10 cellular contexts compared by ENCODE assay signal in the genomic region with DNA sequence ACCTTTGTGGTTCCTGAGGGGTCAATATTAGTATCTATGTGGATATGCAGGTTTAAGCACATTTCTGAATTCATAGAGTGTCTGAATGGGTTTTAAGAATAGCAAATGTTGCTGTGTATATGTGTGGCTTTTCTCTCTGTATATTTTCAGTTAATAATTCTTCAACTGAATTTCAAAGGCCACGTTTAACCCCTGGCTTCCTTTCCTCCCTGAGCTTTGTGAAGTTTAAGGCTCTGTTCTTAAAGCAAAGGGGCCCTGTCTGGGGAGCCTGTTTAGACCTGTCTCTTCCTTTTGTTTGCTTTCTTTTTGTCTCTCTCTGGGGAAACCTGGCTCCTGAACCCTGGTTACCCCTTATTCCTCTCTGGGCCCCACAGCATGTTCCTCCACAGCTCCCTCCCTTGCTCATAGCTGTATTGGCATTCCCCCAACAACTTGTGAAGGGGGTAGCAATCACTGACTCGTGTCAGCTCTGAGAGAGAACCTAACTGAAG.
DNase-seq lines count a peak whose midpoint lies in the region; ATAC-seq, FAIRE-seq and TF ChIP-seq lines count a peak whose summit lies in the region.
"Had no signal": no experiment of that assay in that cellular context is flagged by ENCODE, and none has a peak within 500 bp of the region (broad histone marks: within the 10 kb centered on the region; RNA-seq: fewer than 3 reads in every experiment).

No MANE protein-coding gene starts in this region.

- H3K27ac ChIP-seq in fibroblast of lung (ENCODE audit: insufficient read depth, low read length) (no peak overlapping the region), upper lobe of left lung (no peak overlapping the region)
- H3K27ac ChIP-seq: BLaER1 treated with 17β-estradiol and CSF1 and Interleukin-3, amounts not matched to agents 10 nM and 100 nM had no signal

- no peak overlapping the region for H3K9ac ChIP-seq in fibroblast of lung (ENCODE audit: insufficient read depth, low read length)
- H3K9ac ChIP-seq: BLaER1 treated with 17β-estradiol and CSF1 and Interleukin-3, amounts not matched to agents 10 nM and 100 nM had no signal

- DNase-seq in Caki2 (ENCODE audit: low read depth) (peak; percentile 40), fibroblast of lung (ENCODE audit: low read depth in 2 of 2) (peak; percentile 36 to 55), upper lobe of left lung (no peak), RCC 7860 (ENCODE audit: low spot score) (no peak), NCI-H2196 (lab: John Stamatoyannopoulos, UW; ENCODE audit: unreplicated experiment) (no peak), HFFc6 (no peak)
- DNase-seq: activated naive CD4-positive, alpha-beta T cell treated with Interleukin-2 at 50 U/mL for 16 hours had no signal

- H3K36me3 Mint-ChIP-seq in HFFc6 (ENCODE audit: low read depth), result no peaks in the 10 kb centered on the region

- H4K20me1 ChIP-seq in fibroblast of lung (ENCODE audit: control insufficient read depth, extremely low read depth, insufficient read depth, low read length), result no peaks in the 10 kb centered on the region

- H3K9me3 Mint-ChIP-seq in HFFc6, result no peaks in the 10 kb centered on the region

- peaks cover 4% of the 10 kb centered on the region; the same call in 1 of the 2 replicates for H3K4me1 Mint-ChIP-seq in HFFc6 (ENCODE audit: low read depth)

- H3K9me3 ChIP-seq in fibroblast of lung (ENCODE audit: control insufficient read depth, insufficient read depth, low read depth, low read length) (no peaks in the 10 kb centered on the region), upper lobe of left lung (no peaks in the 10 kb centered on the region)
- H3K9me3 ChIP-seq: BLaER1 treated with 17β-estradiol and CSF1 and Interleukin-3, amounts not matched to agents 10 nM and 100 nM had no signal

- ATAC-seq in GM21447 (IDR thresholded peaks at IDR 0.05; ENCODE audit: unreplicated experiment) (peak; percentile 77), HG03439 (IDR thresholded peaks at IDR 0.05; ENCODE audit: unreplicated experiment) (peak; percentile 56), upper lobe of left lung (ENCODE audit: low FRiP score in 2 of 2) (no peak)

- H3K4me3 ChIP-seq in fibroblast of lung (replicated peaks in 1 of 4; ENCODE audit: control extremely low read depth in 1 of 4, insufficient read depth in 1 of 4, low read depth in 3 of 4, low read length in 4 of 4) (no peak overlapping the region), upper lobe of left lung (no peak overlapping the region)
- H3K4me3 ChIP-seq: BLaER1 treated with 17β-estradiol and CSF1 and Interleukin-3, amounts not matched to agents 10 nM and 100 nM had no signal

- no peak for TF ChIP-seq POLR2A in upper lobe of left lung (IDR thresholded peaks at IDR 0.05)

- H3K4me1 ChIP-seq in fibroblast of lung (ENCODE audit: control insufficient read depth, extremely low read depth, insufficient read depth, low read length) (no peaks in the 10 kb centered on the region), upper lobe of left lung (no peaks in the 10 kb centered on the region)

- TF ChIP-seq CTCF in fibroblast of lung (conservative IDR thresholded peaks at IDR 0.05 in 1 of 2, IDR thresholded peaks at IDR 0.05 in 1 of 2; ENCODE audit: low read depth in 1 of 2, low read length in 2 of 2) (no peak), upper lobe of left lung (IDR thresholded peaks at IDR 0.05) (no peak), HFFc6 (IDR thresholded peaks at IDR 0.05) (no peak)

- WGBS in upper lobe of left lung, 2 donors, result 11 to 13% methylated on average over 2 of the region's 2 CpGs

- H3K79me2 ChIP-seq in fibroblast of lung (ENCODE audit: control insufficient read depth, insufficient read depth, low read length), result no peaks in the 10 kb centered on the region

- no peak overlapping the region for H3K4me2 ChIP-seq in fibroblast of lung (ENCODE audit: extremely low read depth, insufficient read depth, low read length)
- H3K4me2 ChIP-seq: BLaER1 treated with 17β-estradiol and CSF1 and Interleukin-3, amounts not matched to agents 10 nM and 100 nM had no signal

- no peak overlapping the region for H3K4me3 Mint-ChIP-seq in HFFc6

- no peaks in the 10 kb centered on the region for H3K27me3 ChIP-seq in fibroblast of lung (ENCODE audit: control insufficient read depth, insufficient read depth, low read length)
- H3K27me3 ChIP-seq in upper lobe of left lung, result no peaks in the 10 kb centered on the region

- TF ChIP-seq EP300 in upper lobe of left lung (IDR thresholded peaks at IDR 0.05), result no peak

- in situ Hi-C loops in Caki2 (cut with HindIII; ENCODE audit: low pct_unique_long_range_greater_than_20kb, low sequenced_read_pairs), result no loop called here

- H3K36me3 ChIP-seq in fibroblast of lung (ENCODE audit: control insufficient read depth, insufficient read depth, low read length) (no peaks in the 10 kb centered on the region), upper lobe of left lung (no peaks in the 10 kb centered on the region)
- H3K36me3 ChIP-seq: BLaER1 treated with 17β-estradiol and CSF1 and Interleukin-3, amounts not matched to agents 10 nM and 100 nM had no signal

- no peak overlapping the region for H2AFZ ChIP-seq in fibroblast of lung (ENCODE audit: low read length)

- no peaks in the 10 kb centered on the region; the same call in 1 of the 2 replicates for H3K27me3 Mint-ChIP-seq in HFFc6 (ENCODE audit: insufficient read depth)

- H3K27ac Mint-ChIP-seq in HFFc6, result no peak overlapping the region

- FAIRE-seq in RCC 7860 (lab: Jason Lieb, UNC), result no peak

Comparison
In these comparisons a context has a peak if more than half of its experiments do, and no peak if none do; other contexts are left out.
1. DNase-seq: peak in Caki2 (single experiment) and fibroblast of lung (2 of 2); none in upper lobe of left lung (0 of 2), RCC 7860 (single experiment), NCI-H2196 (single experiment) and HFFc6 (single experiment).
2. ATAC-seq: peak in GM21447 (single experiment) and HG03439 (single experiment); none in upper lobe of left lung (0 of 2).